ENCODE assay signal across 1 cellular context in genomic region chr3:158644345-158644908, GRCh38.
TF ChIP-seq lines count a peak whose summit lies in the region.

GFM1 (plus strand) TSS chr3:158644527; CDS start chr3:158644635, 108 bp downstream.

TF ChIP-seq in HepG2, 621 proteins besides CTCF, POLR2A, EP300 and RAD21 (continued from another document and continues in another):
- TF ChIP-seq HIC2 (CRISPR knock-in tag; IDR thresholded peaks at IDR 0.05; ENCODE audit: low read depth): no peak
- TF ChIP-seq ZNF33B (CRISPR knock-in tag; IDR thresholded peaks at IDR 0.05): peak; percentile 81; the same call in 1 of the 2 replicates
- no peak for TF ChIP-seq NR2F6 (IDR thresholded peaks at IDR 0.05)
- peak; percentile 64 for TF ChIP-seq NR2F6 (CRISPR knock-in tag; IDR thresholded peaks at IDR 0.05)
- TF ChIP-seq GRHL1 (CRISPR knock-in tag; conservative IDR thresholded peaks at IDR 0.05): no peak
- TF ChIP-seq, protein P1, sequence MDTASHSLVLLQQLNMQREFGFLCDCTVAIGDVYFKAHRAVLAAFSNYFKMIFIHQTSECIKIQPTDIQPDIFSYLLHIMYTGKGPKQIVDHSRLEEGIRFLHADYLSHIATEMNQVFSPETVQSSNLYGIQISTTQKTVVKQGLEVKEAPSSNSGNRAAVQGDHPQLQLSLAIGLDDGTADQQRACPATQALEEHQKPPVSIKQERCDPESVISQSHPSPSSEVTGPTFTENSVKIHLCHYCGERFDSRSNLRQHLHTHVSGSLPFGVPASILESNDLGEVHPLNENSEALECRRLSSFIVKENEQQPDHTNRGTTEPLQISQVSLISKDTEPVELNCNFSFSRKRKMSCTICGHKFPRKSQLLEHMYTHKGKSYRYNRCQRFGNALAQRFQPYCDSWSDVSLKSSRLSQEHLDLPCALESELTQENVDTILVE (CRISPR knock-in tag; IDR thresholded peaks at IDR 0.05): peak; percentile 99
- peak; percentile 59; the same call in 1 of the 2 replicates for TF ChIP-seq ZNF34 (CRISPR knock-in tag; IDR thresholded peaks at IDR 0.05; ENCODE audit: borderline replicate concordance)
- 0 out of 2 replicates have a peak, but pooled peaks have one; percentile 63 for TF ChIP-seq HES4 (CRISPR knock-in tag; IDR thresholded peaks at IDR 0.05; ENCODE audit: borderline replicate concordance)
- 0 out of 2 replicates have a peak, but pooled peaks have one; percentile 44 for TF ChIP-seq EEA1 (CRISPR knock-in tag; IDR thresholded peaks at IDR 0.05; ENCODE audit: borderline replicate concordance)
- TF ChIP-seq, protein P2, sequence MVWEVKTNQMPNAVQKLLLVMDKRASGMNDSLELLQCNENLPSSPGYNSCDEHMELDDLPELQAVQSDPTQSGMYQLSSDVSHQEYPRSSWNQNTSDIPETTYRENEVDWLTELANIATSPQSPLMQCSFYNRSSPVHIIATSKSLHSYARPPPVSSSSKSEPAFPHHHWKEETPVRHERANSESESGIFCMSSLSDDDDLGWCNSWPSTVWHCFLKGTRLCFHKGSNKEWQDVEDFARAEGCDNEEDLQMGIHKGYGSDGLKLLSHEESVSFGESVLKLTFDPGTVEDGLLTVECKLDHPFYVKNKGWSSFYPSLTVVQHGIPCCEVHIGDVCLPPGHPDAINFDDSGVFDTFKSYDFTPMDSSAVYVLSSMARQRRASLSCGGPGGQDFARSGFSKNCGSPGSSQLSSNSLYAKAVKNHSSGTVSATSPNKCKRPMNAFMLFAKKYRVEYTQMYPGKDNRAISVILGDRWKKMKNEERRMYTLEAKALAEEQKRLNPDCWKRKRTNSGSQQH (CRISPR knock-in tag; IDR thresholded peaks at IDR 0.05; ENCODE audit: low read depth): peak; percentile 90; the same call in 1 of the 2 replicates
- peak; percentile 76 for TF ChIP-seq MIER3 (CRISPR knock-in tag; IDR thresholded peaks at IDR 0.05; ENCODE audit: borderline replicate concordance)
- TF ChIP-seq PRPF4 (IDR thresholded peaks at IDR 0.05; ENCODE audit: low read depth, low read length, poor library complexity, severe bottlenecking): no peak
- no peak for TF ChIP-seq PAWR (CRISPR knock-in tag; IDR thresholded peaks at IDR 0.05; ENCODE audit: borderline replicate concordance)
- no peak for TF ChIP-seq ZNF720 (CRISPR knock-in tag; IDR thresholded peaks at IDR 0.05)
- 0 out of 2 replicates have a peak, but pooled peaks have one; percentile 31 for TF ChIP-seq ZNF879 (CRISPR knock-in tag; IDR thresholded peaks at IDR 0.05)
- TF ChIP-seq SETDB1 (CRISPR knock-in tag; IDR thresholded peaks at IDR 0.05; ENCODE audit: borderline replicate concordance): no peak
- peak; percentile 73 for TF ChIP-seq CREB1 (IDR thresholded peaks at IDR 0.05)
- peak; percentile 84 for TF ChIP-seq CREB1 (CRISPR knock-in tag; IDR thresholded peaks at IDR 0.05)
- peak; percentile 100 for TF ChIP-seq ZMYM4 (CRISPR knock-in tag; IDR thresholded peaks at IDR 0.05)
- peak; percentile 82 for TF ChIP-seq ZSCAN21 (CRISPR knock-in tag; IDR thresholded peaks at IDR 0.05; ENCODE audit: borderline replicate concordance)
- TF ChIP-seq NAIF1 (CRISPR knock-in tag; IDR thresholded peaks at IDR 0.05; ENCODE audit: borderline replicate concordance): 0 out of 2 replicates have a peak, but pooled peaks have one; percentile 26
- TF ChIP-seq SAFB2 (CRISPR knock-in tag; IDR thresholded peaks at IDR 0.05; ENCODE audit: borderline replicate concordance, low read depth): peak; percentile 50; the same call in 1 of the 2 replicates
- peak; percentile 78 for TF ChIP-seq BORCS8-MEF2B (CRISPR knock-in tag; IDR thresholded peaks at IDR 0.05)
- TF ChIP-seq ZNF317 (CRISPR knock-in tag; IDR thresholded peaks at IDR 0.05): peak; percentile 91
- TF ChIP-seq, protein P3, sequence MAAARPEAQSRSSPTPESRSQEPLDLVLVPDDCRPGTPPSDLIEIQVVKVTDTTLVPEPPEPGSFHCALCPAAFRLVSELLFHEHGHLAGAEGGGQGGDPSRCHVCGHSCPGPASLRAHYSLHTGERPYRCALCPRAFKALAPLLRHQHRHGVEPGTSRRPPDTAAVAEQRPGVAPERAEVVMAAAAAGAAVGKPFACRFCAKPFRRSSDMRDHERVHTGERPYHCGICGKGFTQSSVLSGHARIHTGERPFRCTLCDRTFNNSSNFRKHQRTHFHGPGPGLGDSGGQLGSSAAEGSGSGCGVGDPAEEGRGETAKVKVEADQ (CRISPR knock-in tag; IDR thresholded peaks at IDR 0.05; ENCODE audit: borderline replicate concordance): peak; percentile 88
- TF ChIP-seq, protein P4, sequence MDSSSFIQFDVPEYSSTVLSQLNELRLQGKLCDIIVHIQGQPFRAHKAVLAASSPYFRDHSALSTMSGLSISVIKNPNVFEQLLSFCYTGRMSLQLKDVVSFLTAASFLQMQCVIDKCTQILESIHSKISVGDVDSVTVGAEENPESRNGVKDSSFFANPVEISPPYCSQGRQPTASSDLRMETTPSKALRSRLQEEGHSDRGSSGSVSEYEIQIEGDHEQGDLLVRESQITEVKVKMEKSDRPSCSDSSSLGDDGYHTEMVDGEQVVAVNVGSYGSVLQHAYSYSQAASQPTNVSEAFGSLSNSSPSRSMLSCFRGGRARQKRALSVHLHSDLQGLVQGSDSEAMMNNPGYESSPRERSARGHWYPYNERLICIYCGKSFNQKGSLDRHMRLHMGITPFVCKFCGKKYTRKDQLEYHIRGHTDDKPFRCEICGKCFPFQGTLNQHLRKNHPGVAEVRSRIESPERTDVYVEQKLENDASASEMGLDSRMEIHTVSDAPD (CRISPR knock-in tag; IDR thresholded peaks at IDR 0.05): no peak
- TF ChIP-seq SMARCE1 (IDR thresholded peaks at IDR 0.05; ENCODE audit: borderline replicate concordance): no peak
- no peak for TF ChIP-seq ARNT (IDR thresholded peaks at IDR 0.05)
- TF ChIP-seq CENPT (CRISPR knock-in tag; IDR thresholded peaks at IDR 0.05; ENCODE audit: low read depth): no peak
- TF ChIP-seq TARDBP (CRISPR knock-in tag; IDR thresholded peaks at IDR 0.05): peak; percentile 94
- TF ChIP-seq SRSF4 (IDR thresholded peaks at IDR 0.05; ENCODE audit: low read depth, low read length, poor library complexity, severe bottlenecking): no peak
- TF ChIP-seq DMTF1 (CRISPR knock-in tag; IDR thresholded peaks at IDR 0.05): no peak
- TF ChIP-seq SYNCRIP (IDR thresholded peaks at IDR 0.05; ENCODE audit: insufficient read depth, low read depth, low read length): no peak
- no peak for TF ChIP-seq ZNF367 (CRISPR knock-in tag; IDR thresholded peaks at IDR 0.05; ENCODE audit: borderline replicate concordance)
- TF ChIP-seq BATF2 (CRISPR knock-in tag; IDR thresholded peaks at IDR 0.05): no peak; the same call in 1 of the 2 replicates
- peak; percentile 98 for TF ChIP-seq ZNF501 (CRISPR knock-in tag; IDR thresholded peaks at IDR 0.05)
- TF ChIP-seq PAF1 (CRISPR knock-in tag; IDR thresholded peaks at IDR 0.05): no peak
- TF ChIP-seq BRD4 (CRISPR knock-in tag; IDR thresholded peaks at IDR 0.05): no peak; the same call in none of the 2 replicates
- TF ChIP-seq MNT (IDR thresholded peaks at IDR 0.05): peak; percentile 57; the same call in 1 of the 2 replicates
- TF ChIP-seq TMF1 (CRISPR knock-in tag; IDR thresholded peaks at IDR 0.05; ENCODE audit: low read depth): no peak
- TF ChIP-seq ZNF121 (CRISPR knock-in tag; IDR thresholded peaks at IDR 0.05): no peak
- peak; percentile 68; the same call in 1 of the 2 replicates for TF ChIP-seq ZNF563 (CRISPR knock-in tag; IDR thresholded peaks at IDR 0.05)
- peak; percentile 78; the same call in 1 of the 2 replicates for TF ChIP-seq TOPORS (CRISPR knock-in tag; IDR thresholded peaks at IDR 0.05)
- TF ChIP-seq ZNF816 (CRISPR knock-in tag; IDR thresholded peaks at IDR 0.05; ENCODE audit: borderline replicate concordance): no peak
- peak; percentile 87 for TF ChIP-seq HOXA3 (CRISPR knock-in tag; IDR thresholded peaks at IDR 0.05)
- TF ChIP-seq MED1 (CRISPR knock-in tag; IDR thresholded peaks at IDR 0.05): peak; percentile 70
- TF ChIP-seq GLI4 (CRISPR knock-in tag; IDR thresholded peaks at IDR 0.05; ENCODE audit: borderline replicate concordance): peak; percentile 61; the same call in 1 of the 2 replicates
- TF ChIP-seq ELF1 (CRISPR knock-in tag; IDR thresholded peaks at IDR 0.05): peak; percentile 96
- TF ChIP-seq ARID5B (CRISPR knock-in tag; IDR thresholded peaks at IDR 0.05): peak; percentile 86
- TF ChIP-seq REPIN1 (CRISPR knock-in tag; IDR thresholded peaks at IDR 0.05; ENCODE audit: borderline replicate concordance, low read depth): peak; percentile 93
- TF ChIP-seq PPARG (CRISPR knock-in tag; conservative IDR thresholded peaks at IDR 0.05): no peak; the same call in 1 of the 2 replicates
- no peak for TF ChIP-seq ZIK1 (CRISPR knock-in tag; IDR thresholded peaks at IDR 0.05; ENCODE audit: borderline replicate concordance, low read depth)
